In genomic region chr5:19690978-19691377, GRCh38 we compare ENCODE assay signal across 1 cellular context.
TF ChIP-seq lines count a peak whose summit lies in the region.

No MANE protein-coding gene starts in this region.

TF ChIP-seq in WTC11, 78 proteins besides CTCF, POLR2A, EP300 and RAD21 (continued from another document):
- TF ChIP-seq FOXK1 (CRISPR knock-in tag; IDR thresholded peaks at IDR 0.05) = no peak
- no peak for TF ChIP-seq ELF4 (CRISPR knock-in tag; IDR thresholded peaks at IDR 0.05; ENCODE audit: low read depth)
TF ChIP-seq in WTC11: peak in this region for 0.
